Comparison of ENCODE assay signal across 8 cellular contexts in genomic region chr21:45109831-45110492, GRCh38. TPM values are rescaled to one million over a fixed set of nuclear protein-coding genes. Genes with fewer than 3 reads are reported as not detected.
A peak's percentile ranks its signal among the peaks of the same experiment; 100 is the strongest.
DNase-seq lines count a peak whose midpoint lies in the region; ATAC-seq lines count a peak whose summit lies in the region.

No MANE protein-coding gene starts in this region.

- no peaks in the 10 kb centered on the region for H3K36me3 Mint-ChIP-seq in IgD-negative memory B cell

- H3K4me3 ChIP-seq in mononuclear cell (ENCODE audit: low read length): peak overlapping the region; percentile 6

- no peaks in the 10 kb centered on the region for H3K27me3 ChIP-seq in mononuclear cell (ENCODE audit: insufficient read depth, low read length)

- in situ Hi-C loops in G401 (cut with HindIII; ENCODE audit: low sequenced_read_pairs): no loop called here

- peaks cover 3% of the 10 kb centered on the region for H3K27me3 Mint-ChIP-seq in IgD-negative memory B cell

- H3K9me3 Mint-ChIP-seq in IgD-negative memory B cell: no peaks in the 10 kb centered on the region

- peak; percentile 72 for DNase-seq in G401 (ENCODE audit: low spot score)
- DNase-seq in activated CD8-positive, alpha-beta memory T cell treated with anti-CD3 and anti-CD28 coated beads, Interleukin-2, amount 50 U/mL, for 1 hour (ENCODE audit: extremely low read depth): peak; percentile 34
- no peak for DNase-seq in SHP77 treated with DMSO at 0.1 percent for 48 hours (lab: John Stamatoyannopoulos, UW)
- no peak for DNase-seq in NCI-H748 (lab: John Stamatoyannopoulos, UW; ENCODE audit: unreplicated experiment)
- DNase-seq in T1000 (lab: John Stamatoyannopoulos, UW): no peak

- H3K9me3 ChIP-seq in mononuclear cell (ENCODE audit: low read depth, low read length): no peaks in the 10 kb centered on the region

- H3K4me1 ChIP-seq in mononuclear cell (ENCODE audit: insufficient read depth, low read length): peaks cover 72% of the 10 kb centered on the region

- ATAC-seq in GM21367 (IDR thresholded peaks at IDR 0.05; ENCODE audit: unreplicated experiment): peak; percentile 56

- peak overlapping the region; percentile 71 to 88 (median 85) for H3K27ac Mint-ChIP-seq in IgD-negative memory B cell

- peak overlapping the region; percentile 72 to 92 (median 84) for H3K4me3 Mint-ChIP-seq in IgD-negative memory B cell

- H3K4me1 Mint-ChIP-seq in IgD-negative memory B cell: peaks cover 43 to 67% (median 50%) of the 10 kb centered on the region in 3 donors

RNA-seq across cellular contexts. Expression of gene ADARB1, which starts 35.6 kb away (rescaled TPM):
- 67.7 and 68.1 TPM in 2 replicates for total RNA-seq in G401 (2014; rRNA removed; shearing (Covaris generic))
- 4.5 TPM for polyA plus RNA-seq in IgD-negative memory B cell
- total RNA-seq in mononuclear cell: 18.4 TPM

Comparison
In these comparisons a context has a peak if more than half of its experiments do, and no peak if none do; other contexts are left out.
1. DNase-seq: peak in G401 (single experiment) and activated CD8-positive, alpha-beta memory T cell treated with anti-CD3 and anti-CD28 coated beads, Interleukin-2, amount 50 U/mL, for 1 hour (single experiment); none in SHP77 treated with DMSO at 0.1 percent for 48 hours (single experiment), NCI-H748 (single experiment) and T1000 (single experiment).